ENCODE assay signal across 1 cellular context in genomic region chr17:31556969-31557620, GRCh38.
TF ChIP-seq lines count a peak whose summit lies in the region.

No MANE protein-coding gene starts in this region.

TF ChIP-seq in SK-N-SH treated with all-trans-retinoic acid at 6 μM for 48 hours, 23 proteins besides CTCF, POLR2A, EP300 and RAD21 (continued from another document):
- TF ChIP-seq BACH2 (CRISPR knock-in tag; IDR thresholded peaks at IDR 0.05; ENCODE audit: borderline replicate concordance), result no peak
